Comparison of ENCODE assay signal across 21 cellular contexts in genomic region chr4:92615049-92615448, GRCh38.
"Had no signal": no experiment of that assay in that cellular context is flagged by ENCODE, and none has a peak within 500 bp of the region (broad histone marks: within the 10 kb centered on the region; RNA-seq: fewer than 3 reads in every experiment).

No MANE protein-coding gene starts in this region.

- DNase-seq: dermis blood vessel endothelial cell; effector memory CD8-positive, alpha-beta T cell; erythroblast; esophagus squamous epithelium; foreskin melanocyte; glutamatergic neuron; heart right ventricle; hypothalamus; left ventricle myocardium superior; lower lobe of right lung; natural killer cell; right cardiac atrium; sigmoid colon; stimulated activated CD4-positive, alpha-beta T cell treated with anti-CD3 and anti-CD28 coated beads, Interleukin-2, amount 100 ng/mL, for 24 hours; stimulated activated CD4-positive, alpha-beta T cell treated with anti-CD3 and anti-CD28 coated beads, Interleukin-4, amount 100 ng/mL, for 24 hours; stimulated activated naive CD8-positive, alpha-beta T cell treated with anti-CD3 and anti-CD28 coated beads, Interleukin-15, Interleukin-2, amounts not matched to agents 100 U/mL and 50 U/mL, for 24 hours; upper lobe of left lung had no signal

- H3K9me3 ChIP-seq: esophagus squamous epithelium, lower lobe of right lung, prostate gland, sigmoid colon, thoracic aorta, upper lobe of left lung had no signal

- H3K36me3 ChIP-seq: esophagus squamous epithelium, heart right ventricle, lower lobe of right lung, prostate gland, sigmoid colon, thoracic aorta, tibial nerve, upper lobe of left lung had no signal

- H3K4me1 ChIP-seq: esophagus squamous epithelium, heart right ventricle, lower lobe of right lung, prostate gland, sigmoid colon, tibial nerve, upper lobe of left lung had no signal

- H3K27ac ChIP-seq: coronary artery, esophagus squamous epithelium, heart right ventricle, lower lobe of right lung, prostate gland, sigmoid colon, thoracic aorta, tibial nerve, upper lobe of left lung had no signal

- H3K4me3 ChIP-seq: coronary artery, esophagus squamous epithelium, heart right ventricle, lower lobe of right lung, prostate gland, sigmoid colon, thoracic aorta, tibial nerve, upper lobe of left lung had no signal

- H3K27me3 ChIP-seq: esophagus squamous epithelium, heart right ventricle, sigmoid colon, tibial nerve, upper lobe of left lung had no signal
